3 cellular contexts compared by ENCODE assay signal in the genomic region with DNA sequence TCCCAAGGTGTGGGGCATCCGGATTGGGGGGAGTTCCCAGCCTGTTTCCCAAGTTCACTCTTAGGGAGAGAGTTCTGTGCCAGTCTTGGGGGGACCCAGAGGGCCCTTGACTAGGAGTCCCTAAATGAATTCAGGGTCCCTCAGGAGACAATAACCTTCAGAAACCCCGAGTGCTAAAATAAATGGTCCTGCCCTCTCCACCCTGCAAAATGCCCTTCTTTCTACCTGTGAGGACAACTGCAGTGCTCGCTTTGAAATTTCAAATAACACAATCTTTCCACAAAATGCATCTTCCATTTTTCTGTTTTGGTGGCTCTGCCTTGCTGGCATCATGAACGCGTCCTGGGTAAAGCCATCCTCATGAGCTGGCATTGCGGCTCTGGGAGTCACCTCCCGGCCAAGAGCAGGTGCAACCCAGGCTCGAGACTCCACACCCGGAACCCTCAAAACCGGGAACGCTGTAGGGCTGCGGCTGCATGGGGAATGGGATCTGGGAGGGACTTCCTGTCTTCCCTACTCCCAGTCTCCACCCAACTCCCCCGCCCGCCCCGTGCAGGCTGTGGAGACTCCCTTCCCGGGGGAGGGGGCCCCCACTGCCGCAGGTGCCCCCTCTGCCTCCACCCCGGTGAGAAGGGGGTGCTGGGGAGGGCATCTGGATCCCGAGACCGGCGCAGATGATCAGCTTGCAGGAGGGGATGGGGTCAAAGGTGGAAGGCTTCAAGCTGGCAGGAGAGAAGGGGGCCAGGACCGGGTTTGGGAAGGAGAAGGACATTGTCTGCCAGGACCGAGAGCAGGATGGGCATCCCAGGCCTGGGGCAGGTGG.
TF ChIP-seq lines count a peak whose summit lies in the region.

Gene ZNF205 (plus strand): TSS at position 529 of the 823 bp plus-strand sequence. CDS start 845 bp downstream, outside the sequence.

TF ChIP-seq in A549, 52 proteins besides CTCF, POLR2A, EP300 and RAD21 (continued from another document and continues in another):
- TF ChIP-seq MAX (IDR thresholded peaks at IDR 0.05) (peak; percentile 78), PHF8 (IDR thresholded peaks at IDR 0.05; ENCODE audit: borderline replicate concordance, low read depth) (peak; percentile 32; the same call in 1 of the 2 replicates), NPAS2 (CRISPR knock-in tag; IDR thresholded peaks at IDR 0.05; ENCODE audit: borderline replicate concordance) (no peak), RARB (CRISPR knock-in tag; IDR thresholded peaks at IDR 0.05) (no peak), RNF2 (IDR thresholded peaks at IDR 0.05; ENCODE audit: borderline replicate concordance, low read depth) (no peak), CHD4 (IDR thresholded peaks at IDR 0.05; ENCODE audit: borderline replicate concordance) (no peak), GATA3 (IDR thresholded peaks at IDR 0.05; ENCODE audit: borderline replicate concordance) (no peak), POLR2AphosphoS2 (conservative IDR thresholded peaks at IDR 0.05; ENCODE audit: low read length) (no peak), ESRRA (IDR thresholded peaks at IDR 0.05; ENCODE audit: borderline replicate concordance, low read length) (no peak), TP53 (CRISPR knock-in tag; IDR thresholded peaks at IDR 0.05) (no peak), USF2 (IDR thresholded peaks at IDR 0.05) (no peak), MAZ (IDR thresholded peaks at IDR 0.05; ENCODE audit: borderline replicate concordance, low read depth, low read length) (peak; percentile 91; the same call in 1 of the 2 replicates), BCL3 (IDR thresholded peaks at IDR 0.05) (peak; percentile 48; the same call in 2 of the 3 replicates), BHLHE40 (IDR thresholded peaks at IDR 0.05; ENCODE audit: low read depth, low read length) (0 out of 2 replicates have a peak, but pooled peaks have one; percentile 21), NFE2L2 (conservative IDR thresholded peaks at IDR 0.05; ENCODE audit: low read length) (no peak), CBX8 (IDR thresholded peaks at IDR 0.05) (no peak)
- TF ChIP-seq, protein P1, sequence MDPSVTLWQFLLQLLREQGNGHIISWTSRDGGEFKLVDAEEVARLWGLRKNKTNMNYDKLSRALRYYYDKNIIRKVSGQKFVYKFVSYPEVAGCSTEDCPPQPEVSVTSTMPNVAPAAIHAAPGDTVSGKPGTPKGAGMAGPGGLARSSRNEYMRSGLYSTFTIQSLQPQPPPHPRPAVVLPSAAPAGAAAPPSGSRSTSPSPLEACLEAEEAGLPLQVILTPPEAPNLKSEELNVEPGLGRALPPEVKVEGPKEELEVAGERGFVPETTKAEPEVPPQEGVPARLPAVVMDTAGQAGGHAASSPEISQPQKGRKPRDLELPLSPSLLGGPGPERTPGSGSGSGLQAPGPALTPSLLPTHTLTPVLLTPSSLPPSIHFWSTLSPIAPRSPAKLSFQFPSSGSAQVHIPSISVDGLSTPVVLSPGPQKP (IDR thresholded peaks at IDR 0.05; ENCODE audit: low read depth, low read length): no peak
- TF ChIP-seq, protein P2, sequence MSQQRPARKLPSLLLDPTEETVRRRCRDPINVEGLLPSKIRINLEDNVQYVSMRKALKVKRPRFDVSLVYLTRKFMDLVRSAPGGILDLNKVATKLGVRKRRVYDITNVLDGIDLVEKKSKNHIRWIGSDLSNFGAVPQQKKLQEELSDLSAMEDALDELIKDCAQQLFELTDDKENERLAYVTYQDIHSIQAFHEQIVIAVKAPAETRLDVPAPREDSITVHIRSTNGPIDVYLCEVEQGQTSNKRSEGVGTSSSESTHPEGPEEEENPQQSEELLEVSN (IDR thresholded peaks at IDR 0.05; ENCODE audit: borderline replicate concordance, low read depth): no peak

TF ChIP-seq in HEK293, 187 proteins besides CTCF, POLR2A, EP300 and RAD21 (continued from another document and continues in another):
- TF ChIP-seq, protein P3, sequence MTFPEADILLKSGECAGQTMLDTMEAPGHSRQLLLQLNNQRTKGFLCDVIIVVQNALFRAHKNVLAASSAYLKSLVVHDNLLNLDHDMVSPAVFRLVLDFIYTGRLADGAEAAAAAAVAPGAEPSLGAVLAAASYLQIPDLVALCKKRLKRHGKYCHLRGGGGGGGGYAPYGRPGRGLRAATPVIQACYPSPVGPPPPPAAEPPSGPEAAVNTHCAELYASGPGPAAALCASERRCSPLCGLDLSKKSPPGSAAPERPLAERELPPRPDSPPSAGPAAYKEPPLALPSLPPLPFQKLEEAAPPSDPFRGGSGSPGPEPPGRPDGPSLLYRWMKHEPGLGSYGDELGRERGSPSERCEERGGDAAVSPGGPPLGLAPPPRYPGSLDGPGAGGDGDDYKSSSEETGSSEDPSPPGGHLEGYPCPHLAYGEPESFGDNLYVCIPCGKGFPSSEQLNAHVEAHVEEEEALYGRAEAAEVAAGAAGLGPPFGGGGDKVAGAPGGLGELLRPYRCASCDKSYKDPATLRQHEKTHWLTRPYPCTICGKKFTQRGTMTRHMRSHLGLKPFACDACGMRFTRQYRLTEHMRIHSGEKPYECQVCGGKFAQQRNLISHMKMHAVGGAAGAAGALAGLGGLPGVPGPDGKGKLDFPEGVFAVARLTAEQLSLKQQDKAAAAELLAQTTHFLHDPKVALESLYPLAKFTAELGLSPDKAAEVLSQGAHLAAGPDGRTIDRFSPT (tag by site-specific recombination; IDR thresholded peaks at IDR 0.05): peak; percentile 88; the same call in 1 of the 2 replicates
- TF ChIP-seq ZNF621 (tag by site-specific recombination; IDR thresholded peaks at IDR 0.05) (no peak), GLIS2 (tag by site-specific recombination; IDR thresholded peaks at IDR 0.05) (peak; percentile 86), ATF2 (tag by site-specific recombination; IDR thresholded peaks at IDR 0.05; ENCODE audit: low read depth) (no peak), ZNF274 (IDR thresholded peaks at IDR 0.05; ENCODE audit: low read length) (no peak), ZNF274 (tag by site-specific recombination; IDR thresholded peaks at IDR 0.05; ENCODE audit: borderline replicate concordance) (no peak), ZNF777 (tag by site-specific recombination; IDR thresholded peaks at IDR 0.05; ENCODE audit: borderline replicate concordance) (no peak), ZNF433 (tag by site-specific recombination; IDR thresholded peaks at IDR 0.05; ENCODE audit: low read depth) (no peak), FEZF1 (tag by site-specific recombination; IDR thresholded peaks at IDR 0.05) (peak; percentile 34; the same call in 1 of the 2 replicates), ZNF76 (tag by site-specific recombination; IDR thresholded peaks at IDR 0.05; ENCODE audit: borderline replicate concordance, low read depth) (peak; percentile 86), ZNF10 (tag by site-specific recombination; IDR thresholded peaks at IDR 0.05) (0 out of 2 replicates have a peak, but pooled peaks have one; percentile 18), ZSCAN23 (tag by site-specific recombination; IDR thresholded peaks at IDR 0.05) (no peak; the same call in none of the 2 replicates)
- TF ChIP-seq, protein P4, sequence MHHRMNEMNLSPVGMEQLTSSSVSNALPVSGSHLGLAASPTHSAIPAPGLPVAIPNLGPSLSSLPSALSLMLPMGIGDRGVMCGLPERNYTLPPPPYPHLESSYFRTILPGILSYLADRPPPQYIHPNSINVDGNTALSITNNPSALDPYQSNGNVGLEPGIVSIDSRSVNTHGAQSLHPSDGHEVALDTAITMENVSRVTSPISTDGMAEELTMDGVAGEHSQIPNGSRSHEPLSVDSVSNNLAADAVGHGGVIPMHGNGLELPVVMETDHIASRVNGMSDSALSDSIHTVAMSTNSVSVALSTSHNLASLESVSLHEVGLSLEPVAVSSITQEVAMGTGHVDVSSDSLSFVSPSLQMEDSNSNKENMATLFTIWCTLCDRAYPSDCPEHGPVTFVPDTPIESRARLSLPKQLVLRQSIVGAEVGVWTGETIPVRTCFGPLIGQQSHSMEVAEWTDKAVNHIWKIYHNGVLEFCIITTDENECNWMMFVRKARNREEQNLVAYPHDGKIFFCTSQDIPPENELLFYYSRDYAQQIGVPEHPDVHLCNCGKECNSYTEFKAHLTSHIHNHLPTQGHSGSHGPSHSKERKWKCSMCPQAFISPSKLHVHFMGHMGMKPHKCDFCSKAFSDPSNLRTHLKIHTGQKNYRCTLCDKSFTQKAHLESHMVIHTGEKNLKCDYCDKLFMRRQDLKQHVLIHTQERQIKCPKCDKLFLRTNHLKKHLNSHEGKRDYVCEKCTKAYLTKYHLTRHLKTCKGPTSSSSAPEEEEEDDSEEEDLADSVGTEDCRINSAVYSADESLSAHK (tag by site-specific recombination; IDR thresholded peaks at IDR 0.05): peak; percentile 50; the same call in 1 of the 2 replicates

TF ChIP-seq in PFSK-1, 5 proteins besides CTCF, POLR2A, EP300 and RAD21 (continued from another document):
- TF ChIP-seq REST (IDR thresholded peaks at IDR 0.05; ENCODE audit: insufficient read depth in 1 of 2, low read depth in 2 of 2, low read length in 2 of 2) (peak in 1 of 2 experiments; percentile 47; a peak in 1 of 4 replicates), TAF1 (IDR thresholded peaks at IDR 0.05; ENCODE audit: borderline replicate concordance, insufficient read depth, low read length) (peak; percentile 92), POLR2AphosphoS5 (IDR thresholded peaks at IDR 0.05; ENCODE audit: low read depth, low read length) (peak; percentile 80)
